1 cellular context compared by ENCODE assay signal in genomic region chr14:57390037-57390805, GRCh38.
TF ChIP-seq lines count a peak whose summit lies in the region.

NAA30 (plus strand) TSS chr14:57390586; CDS start chr14:57390958, 372 bp downstream.

TF ChIP-seq in HEK293, 187 proteins besides CTCF, POLR2A, EP300 and RAD21 (continued from another document and continues in another):
- TF ChIP-seq PRDM4 (tag by site-specific recombination; IDR thresholded peaks at IDR 0.05) (no peak), ZBTB8A (tag by site-specific recombination; IDR thresholded peaks at IDR 0.05) (peak; percentile 42; the same call in 1 of the 2 replicates), ZNF768 (tag by site-specific recombination; IDR thresholded peaks at IDR 0.05) (no peak), ZNF645 (tag by site-specific recombination; IDR thresholded peaks at IDR 0.05) (no peak), ZNF155 (tag by site-specific recombination; IDR thresholded peaks at IDR 0.05) (no peak), HIC1 (tag by site-specific recombination; IDR thresholded peaks at IDR 0.05) (no peak), ZNF184 (tag by site-specific recombination; IDR thresholded peaks at IDR 0.05) (no peak), ZNF529 (tag by site-specific recombination; IDR thresholded peaks at IDR 0.05; ENCODE audit: insufficient replicate concordance) (no peak), KLF7 (tag by site-specific recombination; IDR thresholded peaks at IDR 0.05; ENCODE audit: borderline replicate concordance) (0 out of 2 replicates have a peak, but pooled peaks have one; percentile 23), SP2 (tag by site-specific recombination; IDR thresholded peaks at IDR 0.05) (peak; percentile 64), ZFP3 (tag by site-specific recombination; IDR thresholded peaks at IDR 0.05; ENCODE audit: low read depth) (no peak), SCRT1 (tag by site-specific recombination; IDR thresholded peaks at IDR 0.05; ENCODE audit: borderline replicate concordance) (0 out of 2 replicates have a peak, but pooled peaks have one; percentile 9), ZNF610 (tag by site-specific recombination; IDR thresholded peaks at IDR 0.05; ENCODE audit: borderline replicate concordance) (no peak), ZNF37A (tag by site-specific recombination; IDR thresholded peaks at IDR 0.05) (no peak), ZNF521 (tag by site-specific recombination; IDR thresholded peaks at IDR 0.05) (no peak), ZNF19 (tag by site-specific recombination; IDR thresholded peaks at IDR 0.05; ENCODE audit: low read depth) (no peak), SCRT2 (tag by site-specific recombination; IDR thresholded peaks at IDR 0.05) (peak; percentile 19; the same call in 1 of the 2 replicates), ZBTB11 (tag by site-specific recombination; conservative IDR thresholded peaks at IDR 0.05; ENCODE audit: low read depth) (no peak), WT1 (tag by site-specific recombination; IDR thresholded peaks at IDR 0.05) (peak; percentile 25; the same call in 1 of the 2 replicates), ZNF629 (tag by site-specific recombination; IDR thresholded peaks at IDR 0.05) (0 out of 2 replicates have a peak, but pooled peaks have one; percentile 24), ZNF138 (tag by site-specific recombination; IDR thresholded peaks at IDR 0.05; ENCODE audit: borderline replicate concordance) (no peak), TRIM28 (IDR thresholded peaks at IDR 0.05; ENCODE audit: borderline replicate concordance, low read length) (0 out of 2 replicates have a peak, but pooled peaks have one; percentile 10), KLF1 (tag by site-specific recombination; IDR thresholded peaks at IDR 0.05) (peak; percentile 83), KLF16 (tag by site-specific recombination; IDR thresholded peaks at IDR 0.05) (peak; percentile 60; the same call in 1 of the 2 replicates), ZNF350 (tag by site-specific recombination; IDR thresholded peaks at IDR 0.05) (no peak), ZNF843 (tag by site-specific recombination; IDR thresholded peaks at IDR 0.05) (no peak), OVOL3 (tag by site-specific recombination; IDR thresholded peaks at IDR 0.05) (no peak), IKZF3 (tag by site-specific recombination; IDR thresholded peaks at IDR 0.05) (no peak), PRDM10 (tag by site-specific recombination; IDR thresholded peaks at IDR 0.05) (peak; percentile 53; the same call in 1 of the 2 replicates), ZNF530 (tag by site-specific recombination; IDR thresholded peaks at IDR 0.05; ENCODE audit: low read depth) (no peak), ZNF140 (tag by site-specific recombination; IDR thresholded peaks at IDR 0.05) (no peak), ZBTB49 (tag by site-specific recombination; IDR thresholded peaks at IDR 0.05; ENCODE audit: low read depth) (no peak), ZNF561 (tag by site-specific recombination; IDR thresholded peaks at IDR 0.05; ENCODE audit: borderline replicate concordance) (peak; percentile 22; the same call in 1 of the 2 replicates), ZNF513 (tag by site-specific recombination; IDR thresholded peaks at IDR 0.05) (no peak), ZBTB20 (tag by site-specific recombination; IDR thresholded peaks at IDR 0.05) (peak; percentile 11; the same call in 1 of the 2 replicates), ZNF114 (tag by site-specific recombination; IDR thresholded peaks at IDR 0.05) (no peak), GLIS1 (tag by site-specific recombination; IDR thresholded peaks at IDR 0.05) (peak; percentile 36; the same call in 1 of the 2 replicates), ZNF433 (tag by site-specific recombination; IDR thresholded peaks at IDR 0.05; ENCODE audit: low read depth) (no peak), ZNF707 (tag by site-specific recombination; IDR thresholded peaks at IDR 0.05) (no peak), ZNF510 (tag by site-specific recombination; IDR thresholded peaks at IDR 0.05; ENCODE audit: insufficient replicate concordance) (no peak), PATZ1 (tag by site-specific recombination; IDR thresholded peaks at IDR 0.05) (peak; percentile 74), ZNF274 (IDR thresholded peaks at IDR 0.05; ENCODE audit: low read length) (no peak), ZNF274 (tag by site-specific recombination; IDR thresholded peaks at IDR 0.05; ENCODE audit: borderline replicate concordance) (no peak)
